8 cellular contexts compared by ENCODE assay signal in the genomic region with DNA sequence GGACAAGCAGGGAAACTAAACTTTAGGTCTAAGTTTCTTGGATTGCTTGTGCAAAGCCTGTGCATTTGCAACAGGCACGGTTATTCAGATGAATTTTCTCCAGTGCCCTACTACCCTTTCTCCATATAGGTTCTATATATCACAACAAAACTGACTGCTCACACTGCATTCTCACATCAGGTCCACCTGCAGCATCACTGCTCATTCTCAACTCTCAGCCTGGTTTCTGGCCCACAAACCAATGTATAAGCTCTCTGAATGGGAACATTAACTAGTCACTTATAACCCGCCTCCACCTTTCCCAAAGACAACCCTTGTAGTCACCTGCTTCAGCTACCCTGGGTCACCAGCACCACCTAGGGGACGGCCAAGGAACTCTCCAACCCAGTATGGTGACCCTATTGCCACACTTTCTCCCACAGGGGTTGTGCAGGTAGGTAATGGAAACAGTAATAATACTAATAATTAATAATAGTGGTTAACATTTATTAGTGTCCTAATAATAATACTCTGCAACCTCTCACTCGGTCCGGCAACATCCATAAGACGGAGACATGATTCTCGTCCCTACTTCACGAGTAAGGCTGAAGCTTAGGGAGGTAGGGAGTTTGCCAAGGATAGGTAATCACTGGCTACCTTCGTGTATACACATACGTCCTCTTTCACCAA.
DNase-seq lines count a peak whose midpoint lies in the region; ATAC-seq, FAIRE-seq and TF ChIP-seq lines count a peak whose summit lies in the region.

No MANE protein-coding gene starts in this region.

- H2AFZ ChIP-seq in astrocyte (ENCODE audit: low read depth, low read length): no peak overlapping the region

- H3K27me3 Mint-ChIP-seq in astrocyte (ENCODE audit: low read depth, unreplicated experiment): no peaks in the 10 kb centered on the region
- no peaks in the 10 kb centered on the region for H3K27me3 Mint-ChIP-seq in stimulated activated naive B cell treated with anti-CD40 and anti-IgM and Interleukin-4, amounts not matched to agents 10 μg/mL and 1 μg/mL and 100 μg/mL, for 72 hours

- H3K27ac Mint-ChIP-seq in astrocyte (ENCODE audit: unreplicated experiment): no peak overlapping the region
- no peak overlapping the region for H3K27ac Mint-ChIP-seq in stimulated activated naive B cell treated with anti-CD40 and anti-IgM and Interleukin-4, amounts not matched to agents 10 μg/mL and 1 μg/mL and 100 μg/mL, for 72 hours

- H3K27ac ChIP-seq in HL-60 (replicated peaks): no peak overlapping the region
- no peak overlapping the region for H3K27ac ChIP-seq in astrocyte (ENCODE audit: low read depth, low read length)
- H3K27ac ChIP-seq in liver (ENCODE audit: low read depth in 1 of 2, low read length in 2 of 2): no peak overlapping the region

- DNase-seq in AG09319 (ENCODE audit: extremely low read depth, low read depth) (no peak), HL-60 (ENCODE audit: low read depth in 1 of 2, low spot score in 1 of 2) (peak; percentile 41 to 63), SKM-1 (lab: John Stamatoyannopoulos, UW; ENCODE audit: unreplicated experiment) (peak; percentile 41), astrocyte (ENCODE audit: low read depth) (no peak), MV-4-11 (lab: John Stamatoyannopoulos, UW) (no peak)
- DNase-seq in stimulated activated naive B cell treated with anti-CD40 and anti-IgM and Interleukin-4, amounts not matched to agents 10 μg/mL and 1 μg/mL and 100 μg/mL, for 72 hours: peak; percentile 17

- H3K9me3 ChIP-seq in astrocyte (ENCODE audit: insufficient read depth, low read depth, low read length) (no peaks in the 10 kb centered on the region), liver (ENCODE audit: control insufficient read depth in 4 of 4, low read length in 3 of 4) (no peaks in the 10 kb centered on the region)

- ATAC-seq in GM18498 (IDR thresholded peaks at IDR 0.05; ENCODE audit: unreplicated experiment): peak; percentile 83
- ATAC-seq in stimulated activated naive B cell treated with anti-CD40 and anti-IgM and Interleukin-4, amounts not matched to agents 10 μg/mL and 1 μg/mL and 100 μg/mL, for 72 hours (replicated peaks): peak; percentile 67 to 77

- H3K4me3 ChIP-seq in HL-60 (replicated peaks; ENCODE audit: insufficient read depth, low read length) (no peak overlapping the region), astrocyte (ENCODE audit: insufficient read depth, low read depth, low read length) (no peak overlapping the region), liver (ENCODE audit: low read depth in 1 of 3, low read length in 3 of 3) (no peak overlapping the region)

- H3K9ac ChIP-seq in astrocyte (ENCODE audit: low read length) (no peak overlapping the region), liver (ENCODE audit: low read depth in 1 of 2, low read length in 2 of 2) (no peak overlapping the region)

- peaks cover 22% of the 10 kb centered on the region for H3K36me3 Mint-ChIP-seq in astrocyte (ENCODE audit: low read depth, unreplicated experiment)
- peaks cover 52 to 62% of the 10 kb centered on the region in 2 donors for H3K36me3 Mint-ChIP-seq in stimulated activated naive B cell treated with anti-CD40 and anti-IgM and Interleukin-4, amounts not matched to agents 10 μg/mL and 1 μg/mL and 100 μg/mL, for 72 hours

- no peak overlapping the region for H3K4me3 Mint-ChIP-seq in astrocyte (ENCODE audit: unreplicated experiment)
- H3K4me3 Mint-ChIP-seq in stimulated activated naive B cell treated with anti-CD40 and anti-IgM and Interleukin-4, amounts not matched to agents 10 μg/mL and 1 μg/mL and 100 μg/mL, for 72 hours: no peak overlapping the region

- no peaks in the 10 kb centered on the region for H3K4me1 Mint-ChIP-seq in astrocyte (ENCODE audit: low read depth, unreplicated experiment)
- H3K4me1 Mint-ChIP-seq in stimulated activated naive B cell treated with anti-CD40 and anti-IgM and Interleukin-4, amounts not matched to agents 10 μg/mL and 1 μg/mL and 100 μg/mL, for 72 hours: peaks cover 10 to 15% of the 10 kb centered on the region in 2 donors

- TF ChIP-seq CTCF in AG09319 (IDR thresholded peaks at IDR 0.05; ENCODE audit: low read depth, low read length) (peak; percentile 59), HL-60 (IDR thresholded peaks at IDR 0.05; ENCODE audit: insufficient read depth, low read length) (peak; percentile 48), astrocyte (IDR thresholded peaks at IDR 0.05; ENCODE audit: insufficient read depth, low read depth, low read length) (peak; percentile 50), liver (IDR thresholded peaks at IDR 0.05; ENCODE audit: low read depth, low read length, missing input control) (peak; percentile 54)

- H3K9me3 Mint-ChIP-seq in astrocyte (ENCODE audit: unreplicated experiment): no peaks in the 10 kb centered on the region
- H3K9me3 Mint-ChIP-seq in stimulated activated naive B cell treated with anti-CD40 and anti-IgM and Interleukin-4, amounts not matched to agents 10 μg/mL and 1 μg/mL and 100 μg/mL, for 72 hours: no peaks in the 10 kb centered on the region

- peak; percentile 54 to 74 for TF ChIP-seq RAD21 in liver (IDR thresholded peaks at IDR 0.05)

- no peak overlapping the region for H3K4me2 ChIP-seq in astrocyte (ENCODE audit: low read length)

- H3K79me2 ChIP-seq in astrocyte (ENCODE audit: insufficient read depth, low read length): no peaks in the 10 kb centered on the region

- FAIRE-seq in astrocyte (lab: Jason Lieb, UNC): no peak

- peaks cover 23% of the 10 kb centered on the region for H4K20me1 ChIP-seq in astrocyte (ENCODE audit: insufficient read depth, low read length)

- H3K4me1 ChIP-seq in astrocyte (ENCODE audit: insufficient read depth, low read length) (no peaks in the 10 kb centered on the region), liver (ENCODE audit: control insufficient read depth in 4 of 4, insufficient read depth in 4 of 4, low read length in 3 of 4) (no peaks in the 10 kb centered on the region)

- peaks cover 37% of the 10 kb centered on the region for H3K36me3 ChIP-seq in astrocyte (ENCODE audit: insufficient read depth, low read length)
- H3K36me3 ChIP-seq in liver (ENCODE audit: control insufficient read depth in 4 of 4, insufficient read depth in 3 of 4, low read depth in 1 of 4, low read length in 3 of 4): peaks cover 11 to 73% (median 54%) of the 10 kb centered on the region in 4 donors

- WGBS in liver: 91% methylated on average over 10 of the region's 10 CpGs

- H3K27me3 ChIP-seq in HL-60 (ENCODE audit: insufficient read depth, poor library complexity, severe bottlenecking) (no peaks in the 10 kb centered on the region), astrocyte (ENCODE audit: insufficient read depth, low read length) (no peaks in the 10 kb centered on the region), liver (ENCODE audit: control insufficient read depth in 4 of 4, insufficient read depth in 4 of 4, low read length in 3 of 4) (no peaks in the 10 kb centered on the region)

TF ChIP-seq in liver, 16 proteins besides CTCF, POLR2A, EP300 and RAD21 (continues in another document):
- TF ChIP-seq, protein P1, sequence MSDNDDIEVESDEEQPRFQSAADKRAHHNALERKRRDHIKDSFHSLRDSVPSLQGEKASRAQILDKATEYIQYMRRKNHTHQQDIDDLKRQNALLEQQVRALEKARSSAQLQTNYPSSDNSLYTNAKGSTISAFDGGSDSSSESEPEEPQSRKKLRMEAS (IDR thresholded peaks at IDR 0.05): no peak
- TF ChIP-seq HNF4G (IDR thresholded peaks at IDR 0.05): no peak
- TF ChIP-seq TAF1 (conservative IDR thresholded peaks at IDR 0.05): no peak
- no peak for TF ChIP-seq ZBTB33 (IDR thresholded peaks at IDR 0.05)
- TF ChIP-seq EGR1 (IDR thresholded peaks at IDR 0.05; ENCODE audit: low read depth in 2 of 2): no peak
- no peak for TF ChIP-seq NR2F2 (IDR thresholded peaks at IDR 0.05)
- no peak for TF ChIP-seq JUND (IDR thresholded peaks at IDR 0.05)
- TF ChIP-seq HNF4A (conservative IDR thresholded peaks at IDR 0.05): no peak
- no peak for TF ChIP-seq RXRA (IDR thresholded peaks at IDR 0.05)
- TF ChIP-seq FOXA1 (IDR thresholded peaks at IDR 0.05): no peak
- TF ChIP-seq ATF3 (IDR thresholded peaks at IDR 0.05): no peak

Comparison
In these comparisons a context has a peak if more than half of its experiments do, and no peak if none do; other contexts are left out.
1. DNase-seq: peak in HL-60 (2 of 2), SKM-1 (single experiment) and stimulated activated naive B cell treated with anti-CD40 and anti-IgM and Interleukin-4, amounts not matched to agents 10 μg/mL and 1 μg/mL and 100 μg/mL, for 72 hours (single experiment); none in AG09319 (single experiment), astrocyte (single experiment) and MV-4-11 (single experiment).
2. Peak in every context shown above with its lines, with median percentiles within 50 percentile points of each other: CTCF ChIP-seq.